16 cellular contexts compared by ENCODE assay signal in the genomic region with DNA sequence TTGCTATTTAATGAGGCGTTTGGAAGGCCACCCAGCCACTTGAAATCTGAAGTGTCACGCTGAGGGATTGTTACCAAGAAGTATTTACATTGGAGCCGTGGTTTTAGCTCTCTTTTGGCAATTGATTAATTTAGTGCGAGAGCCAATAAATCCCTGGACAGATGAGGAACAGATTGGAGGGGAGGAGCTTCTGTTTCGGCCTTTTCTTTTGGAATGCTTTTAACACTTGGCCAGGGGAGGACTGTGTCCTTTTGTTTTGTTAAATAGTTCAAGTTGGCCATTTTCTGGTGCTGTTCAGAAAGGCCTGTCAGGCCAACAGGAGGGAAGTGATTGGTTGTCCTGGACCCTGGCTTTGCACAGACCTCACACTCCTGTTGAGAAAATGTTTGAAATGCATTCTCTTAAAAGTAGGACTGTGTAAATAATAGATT.
DNase-seq lines count a peak whose midpoint lies in the region; ATAC-seq and TF ChIP-seq lines count a peak whose summit lies in the region.
"Had no signal": no experiment of that assay in that cellular context is flagged by ENCODE, and none has a peak within 500 bp of the region (broad histone marks: within the 10 kb centered on the region; RNA-seq: fewer than 3 reads in every experiment).

No MANE protein-coding gene starts in this region.

- peaks cover 13% of the 10 kb centered on the region for H3K27me3 Mint-ChIP-seq in WTC11 (ENCODE audit: low read depth)
- H3K27me3 Mint-ChIP-seq: CD4-positive, alpha-beta T cell; stimulated activated naive CD8-positive, alpha-beta T cell treated with anti-CD3 and anti-CD28 coated beads, Interleukin-15, amount 100 ng/mL, for 72 hours had no signal

- peak overlapping the region; percentile 91 for H3K27ac ChIP-seq in layer of hippocampus (ENCODE audit: low read depth, low read length)
- H3K27ac ChIP-seq in temporal lobe (ENCODE audit: low read depth, low read length), result peak overlapping the region; percentile 99
- H3K27ac ChIP-seq: esophagus squamous epithelium had no signal

- peak overlapping the region; percentile 79 for H3K27ac Mint-ChIP-seq in WTC11
- H3K27ac Mint-ChIP-seq: CD4-positive, alpha-beta T cell; naive B cell; stimulated activated naive CD8-positive, alpha-beta T cell treated with anti-CD3 and anti-CD28 coated beads, Interleukin-15, amount 100 ng/mL, for 72 hours; T-helper 2 cell treated with Interferon-gamma antibody and Interleukin-4, amounts not matched to agents 5 μg/mL and 100 μg/mL, for 36 hours had no signal

- H3K9me3 Mint-ChIP-seq in WTC11, result no peaks in the 10 kb centered on the region
- H3K9me3 Mint-ChIP-seq: CD4-positive, alpha-beta T cell; stimulated activated naive CD8-positive, alpha-beta T cell treated with anti-CD3 and anti-CD28 coated beads, Interleukin-15, amount 100 ng/mL, for 72 hours; T-helper 2 cell treated with Interferon-gamma antibody and Interleukin-4, amounts not matched to agents 5 μg/mL and 100 μg/mL, for 36 hours had no signal

- CTCF ChIA-PET in WTC11 (lab: Charles Lee), result interaction anchor here (1.2 kb wide), 3 partner anchors 10 to 63 kb away, joined by 3 read pairs; no protein-coding TSS in a partner anchor

- H3K36me3 Mint-ChIP-seq in WTC11, result no peaks in the 10 kb centered on the region
- H3K36me3 Mint-ChIP-seq: naive B cell had no signal

- POLR2A ChIA-PET in WTC11 (lab: Charles Lee), result no interaction called here

- peak; percentile 36 for DNase-seq in NCI-H2107 treated with DMSO at 0.1 percent for 48 hours (lab: John Stamatoyannopoulos, UW; ENCODE audit: unreplicated experiment)
- no peak for DNase-seq in WTC11 (ENCODE audit: low spot score)
- no peak for DNase-seq in omental fat pad (ENCODE audit: low spot score)
- no peak for DNase-seq in NOMO-1 (lab: John Stamatoyannopoulos, UW; ENCODE audit: unreplicated experiment in 2 of 2)
- DNase-seq: activated naive CD4-positive, alpha-beta T cell treated with Interleukin-2 at 50 U/mL for 16 hours; CD4-positive, alpha-beta T cell; cerebellar nuclear complex; esophagus squamous epithelium; naive B cell; NCI-H187 treated with DMSO at 0.1 percent for 48 hours; stimulated activated naive CD8-positive, alpha-beta T cell treated with anti-CD3 and anti-CD28 coated beads, Interleukin-15, amount 100 ng/mL, for 72 hours had no signal

- no peak overlapping the region for H3K4me3 Mint-ChIP-seq in WTC11
- H3K4me3 Mint-ChIP-seq: CD4-positive, alpha-beta T cell; naive B cell; stimulated activated naive CD8-positive, alpha-beta T cell treated with anti-CD3 and anti-CD28 coated beads, Interleukin-15, amount 100 ng/mL, for 72 hours; T-helper 2 cell treated with Interferon-gamma antibody and Interleukin-4, amounts not matched to agents 5 μg/mL and 100 μg/mL, for 36 hours had no signal

- TF ChIP-seq CTCF in WTC11 (IDR thresholded peaks at IDR 0.05) (no peak), omental fat pad (IDR thresholded peaks at IDR 0.05) (no peak)

- H3K4me1 Mint-ChIP-seq in WTC11, result peaks cover 44% of the 10 kb centered on the region
- H3K4me1 Mint-ChIP-seq: naive B cell; stimulated activated naive CD8-positive, alpha-beta T cell treated with anti-CD3 and anti-CD28 coated beads, Interleukin-15, amount 100 ng/mL, for 72 hours had no signal

- ATAC-seq in WTC11 (peak; percentile 92), omental fat pad (ENCODE audit: low FRiP score) (no peak), HG03520 (IDR thresholded peaks at IDR 0.05; ENCODE audit: unreplicated experiment) (no peak)
- ATAC-seq: K562; stimulated activated naive CD8-positive, alpha-beta T cell treated with anti-CD3 and anti-CD28 coated beads, Interleukin-15, amount 100 ng/mL, for 72 hours had no signal

- H3K27me3 ChIP-seq in layer of hippocampus (ENCODE audit: control insufficient read depth, insufficient read depth, low read length), result no peaks in the 10 kb centered on the region
- H3K27me3 ChIP-seq: esophagus squamous epithelium had no signal

TF ChIP-seq in WTC11, 78 proteins besides CTCF, POLR2A, EP300 and RAD21:
- TF ChIP-seq NR1H2 (CRISPR knock-in tag; IDR thresholded peaks at IDR 0.05) (no peak), ESRRA (CRISPR knock-in tag; IDR thresholded peaks at IDR 0.05; ENCODE audit: borderline replicate concordance) (no peak), ZNF416 (CRISPR knock-in tag; IDR thresholded peaks at IDR 0.05) (no peak), SMAD3 (CRISPR knock-in tag; IDR thresholded peaks at IDR 0.05; ENCODE audit: borderline replicate concordance) (no peak), ZNF138 (CRISPR knock-in tag; conservative IDR thresholded peaks at IDR 0.05) (no peak), IRF2 (CRISPR knock-in tag; IDR thresholded peaks at IDR 0.05; ENCODE audit: borderline replicate concordance, low read depth) (no peak), ZNF219 (CRISPR knock-in tag; IDR thresholded peaks at IDR 0.05; ENCODE audit: borderline replicate concordance) (no peak)
- TF ChIP-seq, protein P1, sequence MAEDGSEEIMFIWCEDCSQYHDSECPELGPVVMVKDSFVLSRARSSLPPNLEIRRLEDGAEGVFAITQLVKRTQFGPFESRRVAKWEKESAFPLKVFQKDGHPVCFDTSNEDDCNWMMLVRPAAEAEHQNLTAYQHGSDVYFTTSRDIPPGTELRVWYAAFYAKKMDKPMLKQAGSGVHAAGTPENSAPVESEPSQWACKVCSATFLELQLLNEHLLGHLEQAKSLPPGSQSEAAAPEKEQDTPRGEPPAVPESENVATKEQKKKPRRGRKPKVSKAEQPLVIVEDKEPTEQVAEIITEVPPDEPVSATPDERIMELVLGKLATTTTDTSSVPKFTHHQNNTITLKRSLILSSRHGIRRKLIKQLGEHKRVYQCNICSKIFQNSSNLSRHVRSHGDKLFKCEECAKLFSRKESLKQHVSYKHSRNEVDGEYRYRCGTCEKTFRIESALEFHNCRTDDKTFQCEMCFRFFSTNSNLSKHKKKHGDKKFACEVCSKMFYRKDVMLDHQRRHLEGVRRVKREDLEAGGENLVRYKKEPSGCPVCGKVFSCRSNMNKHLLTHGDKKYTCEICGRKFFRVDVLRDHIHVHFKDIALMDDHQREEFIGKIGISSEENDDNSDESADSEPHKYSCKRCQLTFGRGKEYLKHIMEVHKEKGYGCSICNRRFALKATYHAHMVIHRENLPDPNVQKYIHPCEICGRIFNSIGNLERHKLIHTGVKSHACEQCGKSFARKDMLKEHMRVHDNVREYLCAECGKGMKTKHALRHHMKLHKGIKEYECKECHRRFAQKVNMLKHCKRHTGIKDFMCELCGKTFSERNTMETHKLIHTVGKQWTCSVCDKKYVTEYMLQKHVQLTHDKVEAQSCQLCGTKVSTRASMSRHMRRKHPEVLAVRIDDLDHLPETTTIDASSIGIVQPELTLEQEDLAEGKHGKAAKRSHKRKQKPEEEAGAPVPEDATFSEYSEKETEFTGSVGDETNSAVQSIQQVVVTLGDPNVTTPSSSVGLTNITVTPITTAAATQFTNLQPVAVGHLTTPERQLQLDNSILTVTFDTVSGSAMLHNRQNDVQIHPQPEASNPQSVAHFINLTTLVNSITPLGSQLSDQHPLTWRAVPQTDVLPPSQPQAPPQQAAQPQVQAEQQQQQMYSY (CRISPR knock-in tag; IDR thresholded peaks at IDR 0.05), result no peak
- TF ChIP-seq, protein P2, sequence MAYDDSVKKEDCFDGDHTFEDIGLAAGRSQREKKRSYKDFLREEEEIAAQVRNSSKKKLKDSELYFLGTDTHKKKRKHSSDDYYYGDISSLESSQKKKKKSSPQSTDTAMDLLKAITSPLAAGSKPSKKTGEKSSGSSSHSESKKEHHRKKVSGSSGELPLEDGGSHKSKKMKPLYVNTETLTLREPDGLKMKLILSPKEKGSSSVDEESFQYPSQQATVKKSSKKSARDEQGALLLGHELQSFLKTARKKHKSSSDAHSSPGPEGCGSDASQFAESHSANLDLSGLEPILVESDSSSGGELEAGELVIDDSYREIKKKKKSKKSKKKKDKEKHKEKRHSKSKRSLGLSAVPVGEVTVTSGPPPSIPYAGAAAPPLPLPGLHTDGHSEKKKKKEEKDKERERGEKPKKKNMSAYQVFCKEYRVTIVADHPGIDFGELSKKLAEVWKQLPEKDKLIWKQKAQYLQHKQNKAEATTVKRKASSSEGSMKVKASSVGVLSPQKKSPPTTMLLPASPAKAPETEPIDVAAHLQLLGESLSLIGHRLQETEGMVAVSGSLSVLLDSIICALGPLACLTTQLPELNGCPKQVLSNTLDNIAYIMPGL (CRISPR knock-in tag; IDR thresholded peaks at IDR 0.05), result no peak
- TF ChIP-seq, protein P3, sequence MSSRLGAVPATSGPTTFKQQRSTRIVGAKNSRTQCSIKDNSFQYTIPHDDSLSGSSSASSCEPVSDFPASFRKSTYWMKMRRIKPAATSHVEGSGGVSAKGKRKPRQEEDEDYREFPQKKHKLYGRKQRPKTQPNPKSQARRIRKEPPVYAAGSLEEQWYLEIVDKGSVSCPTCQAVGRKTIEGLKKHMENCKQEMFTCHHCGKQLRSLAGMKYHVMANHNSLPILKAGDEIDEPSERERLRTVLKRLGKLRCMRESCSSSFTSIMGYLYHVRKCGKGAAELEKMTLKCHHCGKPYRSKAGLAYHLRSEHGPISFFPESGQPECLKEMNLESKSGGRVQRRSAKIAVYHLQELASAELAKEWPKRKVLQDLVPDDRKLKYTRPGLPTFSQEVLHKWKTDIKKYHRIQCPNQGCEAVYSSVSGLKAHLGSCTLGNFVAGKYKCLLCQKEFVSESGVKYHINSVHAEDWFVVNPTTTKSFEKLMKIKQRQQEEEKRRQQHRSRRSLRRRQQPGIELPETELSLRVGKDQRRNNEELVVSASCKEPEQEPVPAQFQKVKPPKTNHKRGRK (CRISPR knock-in tag; IDR thresholded peaks at IDR 0.05; ENCODE audit: borderline replicate concordance), result no peak
TF ChIP-seq in WTC11: peak in this region for 0.
